In genomic region chr1:220301630-220302029, GRCh38 we compare ENCODE assay signal across 13 cellular contexts.
"Had no signal": no experiment of that assay in that cellular context is flagged by ENCODE, and none has a peak within 500 bp of the region (broad histone marks: within the 10 kb centered on the region; RNA-seq: fewer than 3 reads in every experiment).

No MANE protein-coding gene starts in this region.

- H3K4me1 ChIP-seq: pancreas had no signal

- H3K4me3 ChIP-seq: coronary artery, gastrocnemius medialis, pancreas, tibial artery had no signal

- H3K27me3 ChIP-seq: gastrocnemius medialis, pancreas, tibial artery had no signal

- ATAC-seq: gastrocnemius medialis had no signal

- DNase-seq: activated CD4-positive, alpha-beta T cell treated with anti-CD3 and anti-CD28 coated beads, Interleukin-2, amount 10 ng/mL, durations not matched to agents 24 days and 14 days; activated CD8-positive, alpha-beta memory T cell treated with anti-CD3 and anti-CD28 coated beads for 24 hours; activated naive CD4-positive, alpha-beta T cell treated with anti-CD3 and anti-CD28 coated beads, Interleukin-2, amount 10 ng/mL, durations not matched to agents 7 days and 5 days; activated T-cell treated with anti-CD3 and anti-CD28 coated beads for 4 hours; effector CD4-positive, alpha-beta T cell; gastrocnemius medialis; kidney; left ventricle myocardium superior; pancreas; retina; tibial artery had no signal

- H3K9me3 ChIP-seq: gastrocnemius medialis, pancreas, tibial artery had no signal

- H3K36me3 ChIP-seq: gastrocnemius medialis, pancreas, tibial artery had no signal

- FAIRE-seq: endothelial cell of umbilical vein, kidney, pancreas had no signal
